Comparison of ENCODE assay signal across 1 cellular context in genomic region chr9:28121353-28121752, GRCh38.
TF ChIP-seq lines count a peak whose summit lies in the region.

No MANE protein-coding gene starts in this region.

TF ChIP-seq in HepG2, 621 proteins besides CTCF, POLR2A, EP300 and RAD21 (continued from another document):
- no peak for TF ChIP-seq DMTF1 (CRISPR knock-in tag; IDR thresholded peaks at IDR 0.05)
- TF ChIP-seq FOXO1 (CRISPR knock-in tag; IDR thresholded peaks at IDR 0.05): no peak
- TF ChIP-seq TBX2 (CRISPR knock-in tag; IDR thresholded peaks at IDR 0.05; ENCODE audit: borderline replicate concordance): no peak
- no peak for TF ChIP-seq PPARG (CRISPR knock-in tag; conservative IDR thresholded peaks at IDR 0.05)
- TF ChIP-seq SRY (CRISPR knock-in tag; IDR thresholded peaks at IDR 0.05): no peak
- no peak for TF ChIP-seq NR1H2 (CRISPR knock-in tag; IDR thresholded peaks at IDR 0.05; ENCODE audit: borderline replicate concordance, low read depth)
- no peak for TF ChIP-seq ZFAT (CRISPR knock-in tag; conservative IDR thresholded peaks at IDR 0.05)
- TF ChIP-seq ZNF720 (CRISPR knock-in tag; IDR thresholded peaks at IDR 0.05): no peak
- no peak for TF ChIP-seq FIP1L1 (IDR thresholded peaks at IDR 0.05; ENCODE audit: borderline replicate concordance, insufficient read depth, low read depth, low read length)
TF ChIP-seq in HepG2: peak in this region for 0.
